8 cellular contexts compared by ENCODE assay signal in genomic region chr1:98749152-98749756, GRCh38.
DNase-seq lines count a peak whose midpoint lies in the region; ATAC-seq, FAIRE-seq and TF ChIP-seq lines count a peak whose summit lies in the region.

No MANE protein-coding gene starts in this region.

- no peaks in the 10 kb centered on the region for H4K20me1 ChIP-seq in DND-41 (ENCODE audit: insufficient read depth, low read length)

- peaks cover 11% of the 10 kb centered on the region for H3K4me1 ChIP-seq in DND-41 (ENCODE audit: insufficient read depth, low read length)

- H3K9ac ChIP-seq in DND-41 (ENCODE audit: low read depth, low read length): no peak overlapping the region

- no peak overlapping the region for H3K4me3 Mint-ChIP-seq in HFFc6

- no peaks in the 10 kb centered on the region for H3K36me3 Mint-ChIP-seq in HFFc6 (ENCODE audit: low read depth)

- FAIRE-seq in TTC549 (lab: Jason Lieb, UNC): peak; percentile 71

- no peak overlapping the region for H3K4me2 ChIP-seq in DND-41 (ENCODE audit: insufficient read depth, low read length)

- no peaks in the 10 kb centered on the region for H3K27me3 Mint-ChIP-seq in HFFc6 (ENCODE audit: insufficient read depth)

- H3K27ac ChIP-seq in DND-41 (ENCODE audit: low read length): no peak overlapping the region

- TF ChIP-seq CTCF in DND-41 (IDR thresholded peaks at IDR 0.05; ENCODE audit: borderline replicate concordance, extremely low read depth, low read length, poor library complexity, severe bottlenecking) (peak; percentile 65), HFFc6 (IDR thresholded peaks at IDR 0.05) (peak; percentile 77)

- no peak overlapping the region for H2AFZ ChIP-seq in DND-41 (ENCODE audit: low read depth, low read length)

- ATAC-seq in DND-41 (ENCODE audit: insufficient read depth, low read depth) (peak; percentile 63; the same call in 2 of the 3 replicates), GM19452 (IDR thresholded peaks at IDR 0.05; ENCODE audit: unreplicated experiment) (no peak)

- DNase-seq in DND-41 (no peak), HFFc6 (peak; percentile 7), medulla oblongata (ENCODE audit: extremely low spot score) (peak; percentile 38), 8988T (no peak), GM19240 (ENCODE audit: insufficient read length, low spot score) (no peak)
- DNase-seq in stimulated activated CD4-positive, alpha-beta T cell treated with anti-CD3 and anti-CD28 coated beads, Interleukin-1b, Interleukin-23, amount 100 ng/mL, for 48 hours: no peak

- H3K36me3 ChIP-seq in DND-41 (ENCODE audit: insufficient read depth, low read length): no peaks in the 10 kb centered on the region

- no peak overlapping the region for H3K27ac Mint-ChIP-seq in HFFc6

- H3K4me1 Mint-ChIP-seq in HFFc6 (ENCODE audit: low read depth): no peaks in the 10 kb centered on the region

- no peaks in the 10 kb centered on the region for H3K79me2 ChIP-seq in DND-41 (ENCODE audit: insufficient read depth, low read length)

- no peaks in the 10 kb centered on the region for H3K9me3 ChIP-seq in DND-41 (ENCODE audit: insufficient read depth, low read length, severe bottlenecking)

- H3K27me3 ChIP-seq in DND-41 (ENCODE audit: insufficient read depth, low read length, poor library complexity): no peaks in the 10 kb centered on the region

- H3K4me3 ChIP-seq in DND-41 (ENCODE audit: low read depth in 1 of 2, low read length in 2 of 2): no peak overlapping the region

- H3K9me3 Mint-ChIP-seq in HFFc6: no peaks in the 10 kb centered on the region

Comparison
In these comparisons a context has a peak if more than half of its experiments do, and no peak if none do; other contexts are left out.
1. DNase-seq: peak in HFFc6 (single experiment) and medulla oblongata (single experiment); none in DND-41 (single experiment), 8988T (single experiment), stimulated activated CD4-positive, alpha-beta T cell treated with anti-CD3 and anti-CD28 coated beads, Interleukin-1b, Interleukin-23, amount 100 ng/mL, for 48 hours (single experiment) and GM19240 (single experiment).